ENCODE assay signal across 23 cellular contexts in genomic region chr19:15696654-15697194, GRCh38. TPM values are rescaled to one million over a fixed set of nuclear protein-coding genes. Genes with fewer than 3 reads are reported as not detected.
"Had no signal": no experiment of that assay in that cellular context is flagged by ENCODE, and none has a peak within 500 bp of the region (broad histone marks: within the 10 kb centered on the region; RNA-seq: fewer than 3 reads in every experiment).

No MANE protein-coding gene starts in this region.

- H3K36me3 Mint-ChIP-seq: activated naive CD4-positive, alpha-beta T cell treated with anti-CD3 and anti-CD28 coated beads, Interleukin-2, amount 50 U/mL, for 72 hours; stimulated activated memory B cell treated with anti-CD40 and anti-IgM and Interleukin-4, amounts not matched to agents 10 μg/mL and 1 μg/mL and 100 μg/mL, for 72 hours had no signal

- H3K4me1 ChIP-seq: adrenal gland, gastrocnemius medialis, upper lobe of right lung had no signal

- H3K9me3 ChIP-seq: adrenal gland, sigmoid colon had no signal

- H3K4me1 Mint-ChIP-seq: nephron progenitor cell; stimulated activated memory B cell treated with anti-CD40 and anti-IgM and Interleukin-4, amounts not matched to agents 10 μg/mL and 1 μg/mL and 100 μg/mL, for 72 hours had no signal

- H3K27ac Mint-ChIP-seq: activated naive CD4-positive, alpha-beta T cell treated with anti-CD3 and anti-CD28 coated beads, Interleukin-2, amount 50 U/mL, for 72 hours; nephron progenitor cell; stimulated activated memory B cell treated with anti-CD40 and anti-IgM and Interleukin-4, amounts not matched to agents 10 μg/mL and 1 μg/mL and 100 μg/mL, for 72 hours had no signal

- DNase-seq: activated CD8-positive, alpha-beta memory T cell treated with anti-CD3 and anti-CD28 coated beads for 24 hours; activated gamma-delta T cell; adrenal gland; cerebellar nuclear complex; effector CD4-positive, alpha-beta T cell; gastrocnemius medialis; head of caudate nucleus; kidney; nephron progenitor cell; occipital lobe; posterior cingulate gyrus; sigmoid colon; stimulated activated CD4-positive, alpha-beta T cell treated with anti-CD3 and anti-CD28 coated beads, Interleukin-4, amount 100 ng/mL, for 4 hours; T-helper 9 cell; upper lobe of right lung had no signal

- H3K9me3 Mint-ChIP-seq: activated naive CD4-positive, alpha-beta T cell treated with anti-CD3 and anti-CD28 coated beads, Interleukin-2, amount 50 U/mL, for 72 hours had no signal

- H3K4me3 Mint-ChIP-seq: nephron progenitor cell; stimulated activated memory B cell treated with anti-CD40 and anti-IgM and Interleukin-4, amounts not matched to agents 10 μg/mL and 1 μg/mL and 100 μg/mL, for 72 hours had no signal

- H3K4me3 ChIP-seq: adrenal gland, gastrocnemius medialis, sigmoid colon, upper lobe of right lung had no signal

- H3K27ac ChIP-seq: adrenal gland, gastrocnemius medialis, sigmoid colon, upper lobe of right lung had no signal

- H3K36me3 ChIP-seq: adrenal gland, gastrocnemius medialis, upper lobe of right lung had no signal

- ATAC-seq: activated naive CD4-positive, alpha-beta T cell treated with anti-CD3 and anti-CD28 coated beads, Interleukin-2, amount 50 U/mL, for 72 hours; esophagus mucosa; gastrocnemius medialis; left lobe of liver; stimulated activated memory B cell treated with anti-CD40 and anti-IgM and Interleukin-4, amounts not matched to agents 10 μg/mL and 1 μg/mL and 100 μg/mL, for 72 hours; upper lobe of right lung had no signal

RNA-seq across cellular contexts. Expression of gene CYP4F12, which starts 23.8 kb away (rescaled TPM):
- total RNA-seq: lung microvascular endothelial cell, myocyte, occipital lobe, renal cortical epithelial cell had no signal

RNA-seq across cellular contexts. Expression of gene OR10H2, which starts 31.1 kb away (rescaled TPM):
- total RNA-seq: activated naive CD4-positive, alpha-beta T cell treated with anti-CD3 and anti-CD28 coated beads, Interleukin-2, amount 50 U/mL, for 72 hours; adrenal gland; bronchial epithelial cell; esophagus mucosa; gastrocnemius medialis; kidney; left lobe of liver; lung microvascular endothelial cell; myocyte; occipital lobe; renal cortical epithelial cell; sigmoid colon; upper lobe of right lung had no signal

RNA-seq across cellular contexts. Expression of gene OR10H3, which starts 41.1 kb away (rescaled TPM):
- total RNA-seq: activated naive CD4-positive, alpha-beta T cell treated with anti-CD3 and anti-CD28 coated beads, Interleukin-2, amount 50 U/mL, for 72 hours; adrenal gland; bronchial epithelial cell; esophagus mucosa; gastrocnemius medialis; kidney; left lobe of liver; lung microvascular endothelial cell; myocyte; occipital lobe; renal cortical epithelial cell; sigmoid colon; upper lobe of right lung had no signal

RNA-seq across cellular contexts. Expression of gene CYP4F3, which starts 56.0 kb away (rescaled TPM):
- total RNA-seq: lung microvascular endothelial cell, myocyte, sigmoid colon had no signal
